10 cellular contexts compared by ENCODE assay signal in genomic region chr17:15965510-15965909, GRCh38. TPM values are rescaled to one million over a fixed set of nuclear protein-coding genes. Genes with fewer than 3 reads are reported as not detected.
DNase-seq lines count a peak whose midpoint lies in the region; ATAC-seq and TF ChIP-seq lines count a peak whose summit lies in the region.
"Had no signal": no experiment of that assay in that cellular context is flagged by ENCODE, and none has a peak within 500 bp of the region (broad histone marks: within the 10 kb centered on the region; RNA-seq: fewer than 3 reads in every experiment).

No MANE protein-coding gene starts in this region.

- no peak overlapping the region for H3K4me3 ChIP-seq in H7 (ENCODE audit: insufficient read depth, low read depth, low read length)

- peak overlapping the region; percentile 94 for H3K27ac Mint-ChIP-seq in endothelial cell (ENCODE audit: unreplicated experiment)
- H3K27ac Mint-ChIP-seq in osteocyte (ENCODE audit: unreplicated experiment) = peak overlapping the region; percentile 91
- H3K27ac Mint-ChIP-seq in activated naive CD4-positive, alpha-beta T cell treated with anti-CD3 and anti-CD28 coated beads, Interleukin-2, amount 50 U/mL, for 72 hours = no peak overlapping the region
- H3K27ac Mint-ChIP-seq: activated CD4-positive, alpha-beta memory T cell treated with anti-CD3 and anti-CD28 coated beads for 36 hours had no signal

- H3K27me3 Mint-ChIP-seq in endothelial cell (ENCODE audit: unreplicated experiment) = peaks cover 6% of the 10 kb centered on the region
- no peaks in the 10 kb centered on the region for H3K27me3 Mint-ChIP-seq in osteocyte (ENCODE audit: unreplicated experiment)

- no peaks in the 10 kb centered on the region for H3K9me3 Mint-ChIP-seq in endothelial cell (ENCODE audit: unreplicated experiment)
- H3K9me3 Mint-ChIP-seq in osteocyte (ENCODE audit: unreplicated experiment) = no peaks in the 10 kb centered on the region
- no peaks in the 10 kb centered on the region for H3K9me3 Mint-ChIP-seq in activated naive CD4-positive, alpha-beta T cell treated with anti-CD3 and anti-CD28 coated beads, Interleukin-2, amount 50 U/mL, for 72 hours
- H3K9me3 Mint-ChIP-seq: activated CD4-positive, alpha-beta memory T cell treated with anti-CD3 and anti-CD28 coated beads for 36 hours had no signal

- H3K27me3 ChIP-seq in H7 (ENCODE audit: control insufficient read depth, insufficient read depth, low read length) = no peaks in the 10 kb centered on the region

- DNase-seq in H7 (peak; percentile 57), NCI-H69 (lab: John Stamatoyannopoulos, UW) (peak; percentile 29), endothelial cell (ENCODE audit: low spot score) (no peak), osteocyte (ENCODE audit: extremely low spot score, unreplicated experiment) (no peak), D341Med (ENCODE audit: low spot score) (no peak)
- DNase-seq in activated naive CD4-positive, alpha-beta T cell treated with anti-CD3 and anti-CD28 coated beads, Interleukin-2, amount 50 U/mL, for 72 hours (ENCODE audit: low spot score in 2 of 2) = no peak
- DNase-seq: activated CD4-positive, alpha-beta memory T cell treated with anti-CD3 and anti-CD28 coated beads for 36 hours; KG1; stimulated activated CD4-positive, alpha-beta T cell treated with anti-CD3 and anti-CD28 coated beads, Interleukin-2, amount 100 ng/mL, for 24 hours had no signal

- H3K4me3 Mint-ChIP-seq in endothelial cell (ENCODE audit: unreplicated experiment) = no peak overlapping the region
- peak overlapping the region; percentile 10 for H3K4me3 Mint-ChIP-seq in osteocyte (ENCODE audit: unreplicated experiment)
- H3K4me3 Mint-ChIP-seq: activated CD4-positive, alpha-beta memory T cell treated with anti-CD3 and anti-CD28 coated beads for 36 hours had no signal

- H3K36me3 Mint-ChIP-seq in endothelial cell (ENCODE audit: low read depth, unreplicated experiment) = no peaks in the 10 kb centered on the region
- H3K36me3 Mint-ChIP-seq in osteocyte (ENCODE audit: unreplicated experiment) = peaks cover 4% of the 10 kb centered on the region
- H3K36me3 Mint-ChIP-seq in activated naive CD4-positive, alpha-beta T cell treated with anti-CD3 and anti-CD28 coated beads, Interleukin-2, amount 50 U/mL, for 72 hours = no peaks in the 10 kb centered on the region
- H3K36me3 Mint-ChIP-seq: activated CD4-positive, alpha-beta memory T cell treated with anti-CD3 and anti-CD28 coated beads for 36 hours had no signal

- TF ChIP-seq CTCF in endothelial cell (IDR thresholded peaks at IDR 0.05; ENCODE audit: unreplicated experiment) = no peak
- no peak for TF ChIP-seq CTCF in osteocyte (IDR thresholded peaks at IDR 0.05)

- no peak for ATAC-seq in activated naive CD4-positive, alpha-beta T cell treated with anti-CD3 and anti-CD28 coated beads, Interleukin-2, amount 50 U/mL, for 72 hours
- no peak for ATAC-seq in GM18520 (IDR thresholded peaks at IDR 0.05; ENCODE audit: unreplicated experiment)

- no peaks in the 10 kb centered on the region for H3K36me3 ChIP-seq in H7 (replicated peaks; ENCODE audit: control insufficient read depth, insufficient read depth, low read length)

- H3K4me1 Mint-ChIP-seq in endothelial cell (ENCODE audit: unreplicated experiment) (peaks cover 28% of the 10 kb centered on the region), osteocyte (ENCODE audit: unreplicated experiment) (peaks cover 46% of the 10 kb centered on the region)

RNA-seq across cellular contexts. Expression of gene ADORA2B, which starts 20.6 kb away (rescaled TPM):
- 3.9 and 4.6 TPM in 2 replicates for total RNA-seq in H7 (2014; rRNA removed; shearing (Covaris generic))
- total RNA-seq in endothelial cell (ENCODE audit: unreplicated experiment) = 5.2 TPM
- 8.9 TPM in 2 replicates for total RNA-seq in osteocyte
- total RNA-seq in activated naive CD4-positive, alpha-beta T cell treated with anti-CD3 and anti-CD28 coated beads, Interleukin-2, amount 50 U/mL, for 72 hours = 1 to 10 TPM in 1 of 2 donors, under 1 TPM in 1; 0.30 to 4.7 TPM

RNA-seq across cellular contexts. Expression of gene ZSWIM7, which starts 34.0 kb away (rescaled TPM):
- total RNA-seq in H7 (2014; rRNA removed; shearing (Covaris generic)) = 17.3 and 22.0 TPM in 2 replicates
- total RNA-seq in endothelial cell (ENCODE audit: unreplicated experiment) (39.4 TPM), osteocyte (20.3 and 22.2 TPM in 2 replicates)
- total RNA-seq in activated naive CD4-positive, alpha-beta T cell treated with anti-CD3 and anti-CD28 coated beads, Interleukin-2, amount 50 U/mL, for 72 hours = 10 to 100 TPM in 1 of 2 donors, 1 to 10 TPM in 1; 8.8 to 26.2 TPM

RNA-seq across cellular contexts. Expression of gene TTC19, which starts 34.1 kb away (rescaled TPM):
- 43.1 and 56.9 TPM in 2 replicates for total RNA-seq in H7 (2014; rRNA removed; shearing (Covaris generic))
- total RNA-seq in endothelial cell (ENCODE audit: unreplicated experiment) (29.6 TPM), osteocyte (34.4 and 35.9 TPM in 2 replicates)
- total RNA-seq in activated naive CD4-positive, alpha-beta T cell treated with anti-CD3 and anti-CD28 coated beads, Interleukin-2, amount 50 U/mL, for 72 hours = 10 to 100 TPM; 27.3 to 29.4 TPM

Comparison
In these comparisons a context has a peak if more than half of its experiments do, and no peak if none do; other contexts are left out.
1. DNase-seq: peak in H7 (single experiment) and NCI-H69 (single experiment); none in endothelial cell (single experiment), osteocyte (single experiment), activated naive CD4-positive, alpha-beta T cell treated with anti-CD3 and anti-CD28 coated beads, Interleukin-2, amount 50 U/mL, for 72 hours (0 of 2) and D341Med (single experiment).
2. H3K27ac Mint-ChIP-seq: peak in endothelial cell (single experiment) and osteocyte (single experiment); none in activated naive CD4-positive, alpha-beta T cell treated with anti-CD3 and anti-CD28 coated beads, Interleukin-2, amount 50 U/mL, for 72 hours (0 of 2).